ENCODE assay signal across 8 cellular contexts in the genomic region with DNA sequence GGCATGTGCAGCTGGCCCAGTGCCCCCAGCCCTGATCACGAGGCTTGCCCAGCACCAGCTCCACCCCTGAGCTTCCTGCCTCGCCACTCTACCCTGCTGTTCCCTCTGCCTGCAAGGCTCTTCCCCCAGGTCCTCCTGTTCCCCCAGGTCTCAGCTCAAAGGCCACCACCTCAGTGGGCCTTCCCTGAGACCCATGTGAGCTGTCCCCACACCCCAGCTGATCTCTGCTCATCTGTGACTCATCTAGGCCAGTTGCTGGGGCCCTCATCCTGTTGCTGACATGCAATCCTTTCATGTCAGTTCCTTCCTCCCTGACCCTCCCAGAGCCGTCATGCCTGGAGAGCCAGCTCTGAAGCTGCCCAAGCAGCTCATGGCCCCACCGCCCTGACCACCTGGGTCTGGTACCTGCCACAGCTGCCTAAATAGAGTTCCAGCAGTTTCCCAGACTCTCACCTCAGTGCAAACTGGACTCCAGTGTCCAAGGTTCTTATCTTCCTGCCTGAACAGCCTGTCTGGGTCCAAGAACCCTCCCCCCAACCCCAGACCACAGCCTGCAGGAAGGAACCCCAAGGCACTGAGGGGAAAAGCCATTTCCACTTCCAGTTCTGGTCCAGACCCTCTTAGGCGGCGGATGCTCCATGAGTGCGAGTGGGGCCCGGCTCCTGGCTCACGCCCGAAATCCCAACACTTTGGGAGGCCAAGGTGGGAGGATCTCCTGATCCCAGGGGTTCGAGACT.
DNase-seq lines count a peak whose midpoint lies in the region; ATAC-seq, FAIRE-seq and TF ChIP-seq lines count a peak whose summit lies in the region.

No MANE protein-coding gene starts in this region.

- H3K27me3 Mint-ChIP-seq in CD4-positive, alpha-beta memory T cell = peaks cover 2 to 4% of the 10 kb centered on the region in 2 donors
- H3K27me3 Mint-ChIP-seq in activated naive CD8-positive, alpha-beta T cell treated with anti-CD3 and anti-CD28 coated beads for 36 hours = no peaks in the 10 kb centered on the region

- intact Hi-C loops in CD4-positive, alpha-beta memory T cell (cut with micrococcal nuclease) = no loop called here

- no peaks in the 10 kb centered on the region for H3K27me3 ChIP-seq in CD4-positive, alpha-beta memory T cell (ENCODE audit: insufficient read depth, low read length)

- DNase-seq in CD4-positive, alpha-beta memory T cell = peak; percentile 5 to 48 (median 32)
- DNase-seq in KG1 (lab: John Stamatoyannopoulos, UW) (peak; percentile 69), lung microvascular endothelial cell (ENCODE audit: low read depth in 2 of 2) (peak; percentile 76 to 93), NCI-H2107 treated with DMSO at 0.1 percent for 48 hours (lab: John Stamatoyannopoulos, UW; ENCODE audit: unreplicated experiment) (no peak), GM12892 (ENCODE audit: insufficient read length) (no peak)
- peak; percentile 8 for DNase-seq in activated naive CD8-positive, alpha-beta T cell treated with anti-CD3 and anti-CD28 coated beads for 36 hours

- H3K36me3 Mint-ChIP-seq in CD4-positive, alpha-beta memory T cell = no peaks in the 10 kb centered on the region
- peaks cover 2% of the 10 kb centered on the region for H3K36me3 Mint-ChIP-seq in activated naive CD8-positive, alpha-beta T cell treated with anti-CD3 and anti-CD28 coated beads for 36 hours

- H3K9me3 ChIP-seq in CD4-positive, alpha-beta memory T cell (ENCODE audit: control insufficient read depth in 1 of 2, low read length in 2 of 2) = no peaks in the 10 kb centered on the region

- peaks cover 0 to 10% (median 6%) of the 10 kb centered on the region in 8 donors for H3K9me3 Mint-ChIP-seq in CD4-positive, alpha-beta memory T cell
- H3K9me3 Mint-ChIP-seq in activated naive CD8-positive, alpha-beta T cell treated with anti-CD3 and anti-CD28 coated beads for 36 hours = peaks cover 6% of the 10 kb centered on the region

- peaks cover 27% of the 10 kb centered on the region for H3K4me1 ChIP-seq in CD4-positive, alpha-beta memory T cell (ENCODE audit: insufficient read depth, low read length)

- H3K4me3 ChIP-seq in CD4-positive, alpha-beta memory T cell (ENCODE audit: low read length in 2 of 2) = no peak overlapping the region

- H3K4me3 Mint-ChIP-seq in CD4-positive, alpha-beta memory T cell = peak overlapping the region; percentile 22 to 90 (median 80)
- no peak overlapping the region for H3K4me3 Mint-ChIP-seq in activated naive CD8-positive, alpha-beta T cell treated with anti-CD3 and anti-CD28 coated beads for 36 hours

- CTCF ChIA-PET in CD4-positive, alpha-beta memory T cell (lab: Charles Lee; ENCODE audit: partially characterized antibody) = no interaction called here

- peak overlapping the region in 6 of 7 donors; percentile 76 to 97 (median 90) for H3K27ac Mint-ChIP-seq in CD4-positive, alpha-beta memory T cell
- H3K27ac Mint-ChIP-seq in activated naive CD8-positive, alpha-beta T cell treated with anti-CD3 and anti-CD28 coated beads for 36 hours = no peak overlapping the region

- no peak for TF ChIP-seq POLR2A in GM12892 (IDR thresholded peaks at IDR 0.05; ENCODE audit: low read depth, low read length)

- no peak overlapping the region for H3K27ac ChIP-seq in CD4-positive, alpha-beta memory T cell (ENCODE audit: low read depth, low read length)

- H3K36me3 ChIP-seq in CD4-positive, alpha-beta memory T cell (ENCODE audit: insufficient read depth, low read length) = no peaks in the 10 kb centered on the region

- POLR2A ChIA-PET in CD4-positive, alpha-beta memory T cell (lab: Charles Lee; ENCODE audit: partially characterized antibody) = no interaction called here

- ATAC-seq in GM18867 (IDR thresholded peaks at IDR 0.05; ENCODE audit: unreplicated experiment) (no peak), HG03469 (IDR thresholded peaks at IDR 0.05; ENCODE audit: unreplicated experiment) (no peak)

- peaks cover 17 to 45% (median 29%) of the 10 kb centered on the region in 4 donors for H3K4me1 Mint-ChIP-seq in CD4-positive, alpha-beta memory T cell
- H3K4me1 Mint-ChIP-seq in activated naive CD8-positive, alpha-beta T cell treated with anti-CD3 and anti-CD28 coated beads for 36 hours = peaks cover 9% of the 10 kb centered on the region

- no peak for FAIRE-seq in GM12892 (lab: Jason Lieb, UNC)

Comparison
In these comparisons a context has a peak if more than half of its experiments do, and no peak if none do; other contexts are left out.
1. DNase-seq: peak in CD4-positive, alpha-beta memory T cell (5 of 5), KG1 (single experiment), activated naive CD8-positive, alpha-beta T cell treated with anti-CD3 and anti-CD28 coated beads for 36 hours (single experiment) and lung microvascular endothelial cell (2 of 2); none in NCI-H2107 treated with DMSO at 0.1 percent for 48 hours (single experiment) and GM12892 (single experiment).